ENCODE assay signal across 19 cellular contexts in genomic region chr1:62398377-62398776, GRCh38. TPM values are rescaled to one million over a fixed set of nuclear protein-coding genes. Genes with fewer than 3 reads are reported as not detected.
A peak's percentile ranks its signal among the peaks of the same experiment; 100 is the strongest.
DNase-seq lines count a peak whose midpoint lies in the region; ATAC-seq and TF ChIP-seq lines count a peak whose summit lies in the region.
"Had no signal": no experiment of that assay in that cellular context is flagged by ENCODE, and none has a peak within 500 bp of the region (broad histone marks: within the 10 kb centered on the region; RNA-seq: fewer than 3 reads in every experiment).

No MANE protein-coding gene starts in this region.

- no peaks in the 10 kb centered on the region for H3K27me3 Mint-ChIP-seq in chondrocyte (ENCODE audit: low read depth)

- ATAC-seq in GM19467 (IDR thresholded peaks at IDR 0.05; ENCODE audit: unreplicated experiment) (no peak), HG02938 (IDR thresholded peaks at IDR 0.05; ENCODE audit: unreplicated experiment) (no peak)
- ATAC-seq: activated CD4-positive, CD25-positive, alpha-beta regulatory T cell treated with anti-CD3 and anti-CD28 coated beads, Interleukin-2, amount 50 U/mL, for 24 hours; heart right ventricle; left cardiac atrium; T-cell had no signal

- DNase-seq in COLO829 (ENCODE audit: low spot score) (peak; percentile 53), LHCN-M2 (ENCODE audit: low read depth) (peak; percentile 77), chondrocyte (ENCODE audit: low spot score) (no peak), non-pigmented ciliary epithelial cell (ENCODE audit: low read depth) (peak; percentile 52), cerebellar nuclear complex (lab: John Stamatoyannopoulos, UW) (no peak), NCI-H510A treated with DMSO at 0.1 percent for 48 hours (lab: John Stamatoyannopoulos, UW) (no peak)
- DNase-seq: activated CD8-positive, alpha-beta memory T cell treated with anti-CD3 and anti-CD28 coated beads, Interleukin-2, amount 50 U/mL, for 4 hours; activated naive CD4-positive, alpha-beta T cell treated with anti-CD3 and anti-CD28 coated beads for 36 hours; heart right ventricle; Karpas-422; left cardiac atrium; NCI-H187 treated with DMSO at 0.1 percent for 48 hours; NCI-H526; T-cell; transverse colon had no signal

- TF ChIP-seq CTCF in chondrocyte (IDR thresholded peaks at IDR 0.05) = no peak

- no peaks in the 10 kb centered on the region for H3K36me3 Mint-ChIP-seq in chondrocyte (ENCODE audit: low read depth)
- H3K36me3 Mint-ChIP-seq: T-cell had no signal

- no peaks in the 10 kb centered on the region for H3K9me3 Mint-ChIP-seq in chondrocyte (ENCODE audit: low read depth)
- H3K9me3 Mint-ChIP-seq: activated naive CD4-positive, alpha-beta T cell treated with anti-CD3 and anti-CD28 coated beads for 36 hours; central memory CD8-positive, alpha-beta T cell; T-cell had no signal

- no peak overlapping the region for H3K4me3 Mint-ChIP-seq in chondrocyte (ENCODE audit: unreplicated experiment)
- H3K4me3 Mint-ChIP-seq: activated naive CD4-positive, alpha-beta T cell treated with anti-CD3 and anti-CD28 coated beads for 36 hours; central memory CD8-positive, alpha-beta T cell; T-cell had no signal

- H3K4me1 Mint-ChIP-seq in chondrocyte (ENCODE audit: low read depth) = no peaks in the 10 kb centered on the region
- H3K4me1 Mint-ChIP-seq: central memory CD8-positive, alpha-beta T cell; T-cell had no signal

- H3K27ac Mint-ChIP-seq in chondrocyte (ENCODE audit: unreplicated experiment) = peak overlapping the region; percentile 17
- H3K27ac Mint-ChIP-seq: activated naive CD4-positive, alpha-beta T cell treated with anti-CD3 and anti-CD28 coated beads for 36 hours; T-cell had no signal

RNA-seq across cellular contexts. Expression of gene USP1, which starts 38.5 kb away (rescaled TPM):
- 49.2 and 54.9 TPM in 2 replicates for total RNA-seq in LHCN-M2 (2014; rRNA removed)
- polyA plus RNA-seq in LHCN-M2 (2012) = 10.8 TPM
- total RNA-seq in chondrocyte = 21.9 to 27.0 TPM (median 23.0 TPM) in 3 replicates

Comparison
In these comparisons a context has a peak if more than half of its experiments do, and no peak if none do; other contexts are left out.
1. DNase-seq: peak in COLO829 (single experiment), LHCN-M2 (single experiment) and non-pigmented ciliary epithelial cell (single experiment); none in chondrocyte (single experiment), cerebellar nuclear complex (0 of 2) and NCI-H510A treated with DMSO at 0.1 percent for 48 hours (single experiment).